In genomic region chr3:132622148-132622547, GRCh38 we compare ENCODE assay signal across 26 cellular contexts. TPM values are rescaled to one million over a fixed set of nuclear protein-coding genes. Genes with fewer than 3 reads are reported as not detected.
"Had no signal": no experiment of that assay in that cellular context is flagged by ENCODE, and none has a peak within 500 bp of the region (broad histone marks: within the 10 kb centered on the region; RNA-seq: fewer than 3 reads in every experiment).

No MANE protein-coding gene starts in this region.

- ATAC-seq: gastroesophageal sphincter; left cardiac atrium; lower lobe of right lung; natural killer cell; stimulated activated naive CD8-positive, alpha-beta T cell treated with anti-CD3 and anti-CD28 coated beads, Interleukin-15, amount 100 ng/mL, for 72 hours had no signal

- H3K27ac ChIP-seq: esophagus squamous epithelium, gastroesophageal sphincter, left ventricle myocardium inferior, lower lobe of right lung, right atrium auricular region, sigmoid colon, testis, transverse colon had no signal

- H3K4me1 Mint-ChIP-seq: immature natural killer cell; memory B cell; mesothelial cell of epicardium; neural crest cell; stimulated activated naive CD8-positive, alpha-beta T cell treated with anti-CD3 and anti-CD28 coated beads, Interleukin-15, amount 100 ng/mL, for 72 hours had no signal

- H3K9me3 ChIP-seq: esophagus squamous epithelium, gastroesophageal sphincter, lower lobe of right lung, sigmoid colon, testis, transverse colon had no signal

- H3K27ac Mint-ChIP-seq: immature natural killer cell; memory B cell; mesothelial cell of epicardium; natural killer cell; stimulated activated naive B cell treated with anti-CD40 and anti-IgM and Interleukin-4, amounts not matched to agents 10 μg/mL and 1 μg/mL and 100 μg/mL, for 72 hours; stimulated activated naive CD8-positive, alpha-beta T cell treated with anti-CD3 and anti-CD28 coated beads, Interleukin-15, amount 100 ng/mL, for 72 hours had no signal

- H3K4me3 Mint-ChIP-seq: immature natural killer cell; memory B cell; mesothelial cell of epicardium; natural killer cell; neural crest cell; stimulated activated naive B cell treated with anti-CD40 and anti-IgM and Interleukin-4, amounts not matched to agents 10 μg/mL and 1 μg/mL and 100 μg/mL, for 72 hours; stimulated activated naive CD8-positive, alpha-beta T cell treated with anti-CD3 and anti-CD28 coated beads, Interleukin-15, amount 100 ng/mL, for 72 hours had no signal

- FAIRE-seq: endometrium, kidney had no signal

- DNase-seq: cortex of kidney; effector memory CD4-positive, alpha-beta T cell; esophagus squamous epithelium; foreskin fibroblast; immature natural killer cell; kidney; left cardiac atrium; left ventricle myocardium inferior; lower lobe of right lung; natural killer cell; sigmoid colon; stimulated activated CD4-positive, alpha-beta T cell treated with anti-CD3 and anti-CD28 coated beads, Interleukin-2, amount 100 ng/mL, for 24 hours; stimulated activated CD4-positive, alpha-beta T cell treated with anti-CD3 and anti-CD28 coated beads, Interleukin-4, amount 100 ng/mL, for 4 hours; stimulated activated naive B cell treated with anti-CD40 and anti-IgM and Interleukin-4, amounts not matched to agents 10 μg/mL and 1 μg/mL and 100 μg/mL, for 72 hours; stimulated activated naive CD8-positive, alpha-beta T cell treated with anti-CD3 and anti-CD28 coated beads, Interleukin-15, amount 100 ng/mL, for 72 hours; testis; transverse colon had no signal

- H3K27me3 Mint-ChIP-seq: memory B cell; stimulated activated naive B cell treated with anti-CD40 and anti-IgM and Interleukin-4, amounts not matched to agents 10 μg/mL and 1 μg/mL and 100 μg/mL, for 72 hours; stimulated activated naive CD8-positive, alpha-beta T cell treated with anti-CD3 and anti-CD28 coated beads, Interleukin-15, amount 100 ng/mL, for 72 hours had no signal

- H3K4me1 ChIP-seq: gastroesophageal sphincter, lower lobe of right lung, right atrium auricular region, sigmoid colon, testis, transverse colon had no signal

- H3K9me3 Mint-ChIP-seq: immature natural killer cell; natural killer cell; stimulated activated naive CD8-positive, alpha-beta T cell treated with anti-CD3 and anti-CD28 coated beads, Interleukin-15, amount 100 ng/mL, for 72 hours had no signal

- H3K27me3 ChIP-seq: esophagus squamous epithelium, gastroesophageal sphincter, right atrium auricular region, sigmoid colon, testis, transverse colon had no signal

- H3K4me3 ChIP-seq: esophagus squamous epithelium, gastroesophageal sphincter, left ventricle myocardium inferior, lower lobe of right lung, right atrium auricular region, sigmoid colon, skin epidermis, testis, transverse colon had no signal

RNA-seq across cellular contexts. Expression of gene ACKR4, which starts 25.1 kb away (rescaled TPM):
- total RNA-seq: epithelial cell of proximal tubule, myocyte, neural crest cell had no signal
